24 cellular contexts compared by ENCODE assay signal in the genomic region with DNA sequence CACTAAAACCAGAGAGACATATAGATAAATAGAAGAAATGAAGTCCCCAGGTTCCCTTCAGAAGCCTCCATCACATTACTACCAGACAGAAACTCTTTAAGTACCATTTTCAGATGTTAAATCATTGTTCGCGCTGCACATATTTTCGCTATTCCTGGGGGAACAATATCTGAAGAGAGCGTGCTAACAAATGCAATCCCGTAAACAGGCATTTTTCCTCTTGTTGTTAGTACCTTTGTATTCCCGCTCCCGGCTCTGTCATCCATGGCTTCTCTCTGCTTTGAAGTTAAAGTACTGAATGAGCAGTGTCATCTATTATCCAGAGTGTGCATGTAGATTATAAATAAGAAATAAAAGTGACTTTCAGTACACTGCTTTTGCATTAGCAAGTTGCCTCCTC.
"Had no signal": no experiment of that assay in that cellular context is flagged by ENCODE, and none has a peak within 500 bp of the region (broad histone marks: within the 10 kb centered on the region; RNA-seq: fewer than 3 reads in every experiment).

No MANE protein-coding gene starts in this region.

- H3K27me3 Mint-ChIP-seq: activated T-helper 17 cell treated with anti-CD3 and anti-CD28 coated beads, Interleukin-2, amount 50 U/mL, for 72 hours; dendritic cell treated with granulocyte-macrophage colony-stimulating factor and Interleukin-4, amounts not matched to agents 40 ng/mL and 50 ng/mL, for 4 days; naive B cell had no signal

- H3K9me3 ChIP-seq: adrenal gland, spleen had no signal

- ATAC-seq: activated naive CD4-positive, alpha-beta T cell treated with anti-CD3 and anti-CD28 coated beads, Interleukin-2, amount 50 U/mL, for 72 hours; activated T-helper 17 cell treated with anti-CD3 and anti-CD28 coated beads, Interleukin-2, amount 50 U/mL, for 72 hours; esophagus mucosa; left colon; right cardiac atrium had no signal

- H3K9me3 Mint-ChIP-seq: activated naive CD4-positive, alpha-beta T cell treated with anti-CD3 and anti-CD28 coated beads, Interleukin-2, amount 50 U/mL, for 72 hours; activated T-helper 17 cell treated with anti-CD3 and anti-CD28 coated beads, Interleukin-2, amount 50 U/mL, for 72 hours; dendritic cell treated with granulocyte-macrophage colony-stimulating factor and Interleukin-4, amounts not matched to agents 40 ng/mL and 50 ng/mL, for 4 days; endodermal cell; mesothelial cell of epicardium; naive B cell had no signal

- H3K4me3 ChIP-seq: adrenal gland, spleen had no signal

- DNase-seq: activated CD4-positive, alpha-beta T cell treated with anti-CD3 and anti-CD28 coated beads for 4 hours; activated CD4-positive, alpha-beta T cell treated with anti-CD3 and anti-CD28 coated beads, Interleukin-2, amount 50 U/mL, for 4 hours; activated CD8-positive, alpha-beta memory T cell treated with anti-CD3 and anti-CD28 coated beads, Interleukin-2, amount 50 U/mL, for 4 hours; activated gamma-delta T cell treated with Interleukin-2 at 50 U/mL for 16 hours; activated T-cell treated with anti-CD3 and anti-CD28 coated beads, Interleukin-2, amount 50 U/mL, for 1 hour; adrenal gland; caudate nucleus; endodermal cell; foreskin fibroblast; head of caudate nucleus; hippocampal formation; left colon; naive B cell; posterior cingulate gyrus; right cardiac atrium; spleen; stimulated activated naive CD4-positive, alpha-beta T cell; T-helper 1 cell; trophoblast cell had no signal

- H3K27me3 ChIP-seq: adrenal gland, spleen had no signal

- H3K27ac ChIP-seq: adrenal gland, spleen had no signal

- H3K36me3 ChIP-seq: adrenal gland had no signal

- H3K4me1 ChIP-seq: adrenal gland had no signal

- H3K4me3 Mint-ChIP-seq: activated T-helper 17 cell treated with anti-CD3 and anti-CD28 coated beads, Interleukin-2, amount 50 U/mL, for 72 hours; dendritic cell treated with granulocyte-macrophage colony-stimulating factor and Interleukin-4, amounts not matched to agents 40 ng/mL and 50 ng/mL, for 4 days; endodermal cell; mesothelial cell of epicardium; naive B cell had no signal

- H3K27ac Mint-ChIP-seq: activated naive CD4-positive, alpha-beta T cell treated with anti-CD3 and anti-CD28 coated beads, Interleukin-2, amount 50 U/mL, for 72 hours; activated T-helper 17 cell treated with anti-CD3 and anti-CD28 coated beads, Interleukin-2, amount 50 U/mL, for 72 hours; dendritic cell treated with granulocyte-macrophage colony-stimulating factor and Interleukin-4, amounts not matched to agents 40 ng/mL and 50 ng/mL, for 4 days; endodermal cell; mesothelial cell of epicardium had no signal
